ENCODE assay signal across 2 cellular contexts in genomic region chr9:130923611-130924447, GRCh38.
A peak's percentile ranks its signal among the peaks of the same experiment; 100 is the strongest.
TF ChIP-seq lines count a peak whose summit lies in the region.

No MANE protein-coding gene starts in this region.

TF ChIP-seq in HepG2, 621 proteins besides CTCF, POLR2A, EP300 and RAD21:
- TF ChIP-seq MIER2 (CRISPR knock-in tag; IDR thresholded peaks at IDR 0.05) (no peak), ISX (CRISPR knock-in tag; conservative IDR thresholded peaks at IDR 0.05) (no peak), KDM3A (CRISPR knock-in tag; IDR thresholded peaks at IDR 0.05; ENCODE audit: low read depth) (no peak), PHF8 (CRISPR knock-in tag; IDR thresholded peaks at IDR 0.05) (no peak), CEBPB (IDR thresholded peaks at IDR 0.05; ENCODE audit: borderline replicate concordance, low read depth, low read length) (peak; percentile 2; the same call in 1 of the 2 replicates), ZBTB37 (CRISPR knock-in tag; IDR thresholded peaks at IDR 0.05) (no peak), ZNF839 (CRISPR knock-in tag; IDR thresholded peaks at IDR 0.05; ENCODE audit: borderline replicate concordance) (no peak), MED13 (CRISPR knock-in tag; IDR thresholded peaks at IDR 0.05) (no peak), THRA (CRISPR knock-in tag; IDR thresholded peaks at IDR 0.05; ENCODE audit: borderline replicate concordance) (no peak), ZNF280D (CRISPR knock-in tag; IDR thresholded peaks at IDR 0.05) (no peak), STAT5B (CRISPR knock-in tag; IDR thresholded peaks at IDR 0.05) (no peak), ZNF629 (CRISPR knock-in tag; conservative IDR thresholded peaks at IDR 0.05) (peak; percentile 54)

TF ChIP-seq in H1, 55 proteins besides CTCF, POLR2A, EP300 and RAD21:
- TF ChIP-seq JUN (IDR thresholded peaks at IDR 0.05; ENCODE audit: low read depth, low read length) (no peak), KDM1A (IDR thresholded peaks at IDR 0.05; ENCODE audit: borderline replicate concordance, low read length) (0 out of 2 replicates have a peak, but pooled peaks have one; percentile 24), MAX (IDR thresholded peaks at IDR 0.05) (peak; percentile 14; the same call in 1 of the 2 replicates)
